ENCODE assay signal across 8 cellular contexts in the genomic region with DNA sequence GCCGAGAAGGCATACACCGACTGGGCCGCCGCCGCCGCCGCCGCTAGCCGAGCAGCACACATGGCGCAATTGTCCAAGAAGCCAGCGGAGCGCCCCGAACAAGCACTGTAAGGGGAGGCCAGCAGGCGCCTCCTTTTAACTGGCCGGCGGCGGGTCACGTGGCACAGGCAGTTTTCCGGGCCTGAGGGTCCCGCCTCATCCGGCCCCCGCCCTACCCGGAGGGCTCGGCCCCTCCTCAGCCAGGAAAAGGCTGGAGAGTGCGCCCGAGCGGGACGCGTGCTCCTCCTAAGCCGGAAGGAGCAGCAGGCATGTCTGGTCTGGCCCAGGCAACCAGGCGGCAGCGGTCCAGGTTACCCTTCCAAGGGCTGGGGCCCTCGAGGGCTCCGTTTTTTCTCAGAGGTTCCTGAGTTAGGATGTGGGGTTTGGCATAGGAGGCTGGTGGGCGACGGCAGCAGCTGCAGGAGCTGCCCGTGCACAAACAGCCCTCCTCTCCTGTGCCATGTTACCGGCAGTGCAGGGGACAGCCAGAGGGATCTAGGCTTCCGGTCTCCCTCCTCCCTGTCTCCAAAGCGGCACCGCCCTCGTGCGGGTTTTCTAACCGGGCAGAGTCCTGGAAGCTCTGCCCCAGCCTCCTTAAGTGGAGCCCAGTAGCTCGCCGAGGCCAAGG. TPM values are rescaled to one million over a fixed set of nuclear protein-coding genes. Genes with fewer than 3 reads are reported as not detected.
DNase-seq lines count a peak whose midpoint lies in the region; ATAC-seq and TF ChIP-seq lines count a peak whose summit lies in the region.

GPX1 (minus strand) TSS at position 137 of the 667 bp plus-strand sequence; CDS start at position 62, 75 bp downstream.

- H3K9me3 ChIP-seq in SU-DHL-6 (ENCODE audit: insufficient read depth, low read length) (no peaks in the 10 kb centered on the region), thymus (ENCODE audit: control insufficient read depth) (no peaks in the 10 kb centered on the region)

- POLR2A ChIA-PET in activated naive CD8-positive, alpha-beta T cell treated with anti-CD3 and anti-CD28 coated beads, Interleukin-2, amount 10 ng/mL, durations not matched to agents 7 days and 5 days (lab: Charles Lee) = interaction anchor here (1.0 to 3.4 kb wide), 6 partner anchors 16 to 91 kb away, joined by 3 to 46 read pairs (median 5); partner anchors contain the start of genes RHOA, TCTA and USP4

- H3F3A ChIP-seq in SU-DHL-6 (ENCODE audit: insufficient read depth) = peaks cover 37% of the 10 kb centered on the region

- no peaks in the 10 kb centered on the region for H4K20me1 ChIP-seq in SU-DHL-6 (ENCODE audit: low read depth, low read length)

- peak within 1 kb of the TSS; percentile 81 for H3K27ac ChIP-seq in SU-DHL-6 (ENCODE audit: low read depth, low read length)
- H3K27ac ChIP-seq in thymus (ENCODE audit: low read depth) = peak within 1 kb of the TSS; percentile 94

- peak within 1 kb of the TSS; percentile 89 for H3K4me3 Mint-ChIP-seq in activated naive CD8-positive, alpha-beta T cell treated with anti-CD3 and anti-CD28 coated beads, Interleukin-2, amount 10 ng/mL, durations not matched to agents 7 days and 5 days
- peak within 1 kb of the TSS; percentile 87 for H3K4me3 Mint-ChIP-seq in osteocyte (ENCODE audit: unreplicated experiment)

- no peaks in the 10 kb centered on the region for H3K4me1 ChIP-seq in thymus (ENCODE audit: control insufficient read depth, insufficient read depth, low read length)

- peak; percentile 88 for DNase-seq in NCI-H1105 (lab: John Stamatoyannopoulos, UW)
- peak; percentile 87 for DNase-seq in activated naive CD8-positive, alpha-beta T cell treated with anti-CD3 and anti-CD28 coated beads, Interleukin-2, amount 10 ng/mL, durations not matched to agents 7 days and 5 days
- peak; percentile 86 to 96 (median 92) for DNase-seq in head of caudate nucleus
- peak; percentile 96 for DNase-seq in osteocyte (ENCODE audit: extremely low spot score, unreplicated experiment)

- peak within 1 kb of the TSS; percentile 67 for H3K9ac ChIP-seq in SU-DHL-6 (ENCODE audit: low read length)

- no peaks in the 10 kb centered on the region for H3K27me3 Mint-ChIP-seq in activated naive CD8-positive, alpha-beta T cell treated with anti-CD3 and anti-CD28 coated beads, Interleukin-2, amount 10 ng/mL, durations not matched to agents 7 days and 5 days
- no peaks in the 10 kb centered on the region for H3K27me3 Mint-ChIP-seq in osteocyte (ENCODE audit: unreplicated experiment)

- H3K27ac Mint-ChIP-seq in activated naive CD8-positive, alpha-beta T cell treated with anti-CD3 and anti-CD28 coated beads, Interleukin-2, amount 10 ng/mL, durations not matched to agents 7 days and 5 days = peak within 1 kb of the TSS; percentile 87
- peak within 1 kb of the TSS; percentile 93 for H3K27ac Mint-ChIP-seq in osteocyte (ENCODE audit: unreplicated experiment)

- peaks cover 26% of the 10 kb centered on the region for H3K4me1 Mint-ChIP-seq in activated naive CD8-positive, alpha-beta T cell treated with anti-CD3 and anti-CD28 coated beads, Interleukin-2, amount 10 ng/mL, durations not matched to agents 7 days and 5 days
- H3K4me1 Mint-ChIP-seq in osteocyte (ENCODE audit: unreplicated experiment) = peaks cover 48% of the 10 kb centered on the region

- no peaks in the 10 kb centered on the region for H3K9me3 Mint-ChIP-seq in activated naive CD8-positive, alpha-beta T cell treated with anti-CD3 and anti-CD28 coated beads, Interleukin-2, amount 10 ng/mL, durations not matched to agents 7 days and 5 days
- H3K9me3 Mint-ChIP-seq in osteocyte (ENCODE audit: unreplicated experiment) = no peaks in the 10 kb centered on the region

- no peaks in the 10 kb centered on the region for H3K9me2 ChIP-seq in SU-DHL-6 (replicated peaks; ENCODE audit: insufficient read depth, low read length)

- peak within 1 kb of the TSS; percentile 68 for H3K4me2 ChIP-seq in SU-DHL-6 (ENCODE audit: low read depth, low read length, poor library complexity, severe bottlenecking)

- 4% methylated on average over 46 of the region's 46 CpGs for whole genome bisulfite sequencing in thymus

- peaks cover 4% of the 10 kb centered on the region; the same call in 1 of the 2 replicates for H3K36me3 ChIP-seq in SU-DHL-6 (ENCODE audit: low read length)
- H3K36me3 ChIP-seq in thymus (ENCODE audit: control insufficient read depth, insufficient read depth) = peaks cover 52% of the 10 kb centered on the region

- intact Hi-C loops in head of caudate nucleus (cut with DNase I) = loop anchor here (10.0 kb wide), 1 partner anchor 254 kb away; the partner anchor contains the start of gene QARS1

- H3K79me2 ChIP-seq in SU-DHL-6 (ENCODE audit: insufficient read depth, low read length) = peaks cover 4% of the 10 kb centered on the region; the same call in 1 of the 2 replicates

- peak; percentile 79 for ATAC-seq in HG02571 (IDR thresholded peaks at IDR 0.05; ENCODE audit: unreplicated experiment)
- peak; percentile 87 for ATAC-seq in activated naive CD8-positive, alpha-beta T cell treated with anti-CD3 and anti-CD28 coated beads, Interleukin-2, amount 10 ng/mL, durations not matched to agents 7 days and 5 days (ENCODE audit: low read depth)

- TF ChIP-seq CTCF in SU-DHL-6 (IDR thresholded peaks at IDR 0.05; ENCODE audit: insufficient read depth, low read length, poor library complexity, severe bottlenecking) = no peak
- no peak for TF ChIP-seq CTCF in osteocyte (IDR thresholded peaks at IDR 0.05)

- H3K36me3 Mint-ChIP-seq in activated naive CD8-positive, alpha-beta T cell treated with anti-CD3 and anti-CD28 coated beads, Interleukin-2, amount 10 ng/mL, durations not matched to agents 7 days and 5 days = peaks cover 46% of the 10 kb centered on the region
- peaks cover 46% of the 10 kb centered on the region for H3K36me3 Mint-ChIP-seq in osteocyte (ENCODE audit: unreplicated experiment)

- peak within 1 kb of the TSS; percentile 39 for H2AFZ ChIP-seq in SU-DHL-6 (ENCODE audit: low read depth, low read length, severe bottlenecking)

- H3K27me3 ChIP-seq in SU-DHL-6 (ENCODE audit: low read length) = no peaks in the 10 kb centered on the region
- H3K27me3 ChIP-seq in thymus (ENCODE audit: control insufficient read depth, insufficient read depth) = no peaks in the 10 kb centered on the region

- H3K4me3 ChIP-seq in GM08714 (ENCODE audit: low read length) (peak within 1 kb of the TSS; percentile 89), SU-DHL-6 (ENCODE audit: insufficient read depth, low read length, poor library complexity, severe bottlenecking) (peak within 1 kb of the TSS; percentile 65), thymus (ENCODE audit: low read length) (peak within 1 kb of the TSS; percentile 76)

RNA-seq across cellular contexts. Expression of gene GPX1, which starts in this region (rescaled TPM):
- total RNA-seq in activated naive CD8-positive, alpha-beta T cell treated with anti-CD3 and anti-CD28 coated beads, Interleukin-2, amount 10 ng/mL, durations not matched to agents 7 days and 5 days = 10 to 100 TPM; 86.4 to 90.6 TPM
- 91.6 and 98.9 TPM in 2 replicates for total RNA-seq in osteocyte
- polyA plus RNA-seq in thymus = 384 TPM

Comparison
In these comparisons a context has a peak if more than half of its experiments do, and no peak if none do; other contexts are left out.
1. Peak in every context shown above with its lines: DNase-seq, ATAC-seq, H3K4me3 ChIP-seq and H3K27ac ChIP-seq.